17 cellular contexts compared by ENCODE assay signal in genomic region chr12:61810486-61810885, GRCh38.
"Had no signal": no experiment of that assay in that cellular context is flagged by ENCODE, and none has a peak within 500 bp of the region (broad histone marks: within the 10 kb centered on the region; RNA-seq: fewer than 3 reads in every experiment).

No MANE protein-coding gene starts in this region.

- H3K4me1 ChIP-seq: heart left ventricle, transverse colon had no signal

- H3K4me3 Mint-ChIP-seq: natural killer cell; neural crest cell; stimulated activated naive B cell treated with anti-CD40 and anti-IgM and Interleukin-4, amounts not matched to agents 10 μg/mL and 1 μg/mL and 100 μg/mL, for 72 hours; stimulated activated naive CD8-positive, alpha-beta T cell treated with anti-CD3 and anti-CD28 coated beads, Interleukin-15, amount 100 ng/mL, for 72 hours had no signal

- H3K9me3 ChIP-seq: thoracic aorta had no signal

- H3K27me3 ChIP-seq: dorsolateral prefrontal cortex, heart left ventricle, transverse colon had no signal

- H3K36me3 Mint-ChIP-seq: stimulated activated naive B cell treated with anti-CD40 and anti-IgM and Interleukin-4, amounts not matched to agents 10 μg/mL and 1 μg/mL and 100 μg/mL, for 72 hours had no signal

- H3K4me1 Mint-ChIP-seq: natural killer cell; neural crest cell; stimulated activated naive B cell treated with anti-CD40 and anti-IgM and Interleukin-4, amounts not matched to agents 10 μg/mL and 1 μg/mL and 100 μg/mL, for 72 hours; stimulated activated naive CD8-positive, alpha-beta T cell treated with anti-CD3 and anti-CD28 coated beads, Interleukin-15, amount 100 ng/mL, for 72 hours had no signal

- H3K4me3 ChIP-seq: dorsolateral prefrontal cortex, heart left ventricle, mucosa of descending colon, thoracic aorta, transverse colon had no signal

- H3K27ac Mint-ChIP-seq: natural killer cell; stimulated activated naive B cell treated with anti-CD40 and anti-IgM and Interleukin-4, amounts not matched to agents 10 μg/mL and 1 μg/mL and 100 μg/mL, for 72 hours; stimulated activated naive CD8-positive, alpha-beta T cell treated with anti-CD3 and anti-CD28 coated beads, Interleukin-15, amount 100 ng/mL, for 72 hours had no signal

- H3K27ac ChIP-seq: dorsolateral prefrontal cortex, heart left ventricle, thoracic aorta, transverse colon had no signal

- H3K36me3 ChIP-seq: heart left ventricle, thoracic aorta, transverse colon had no signal

- H3K27me3 Mint-ChIP-seq: stimulated activated naive B cell treated with anti-CD40 and anti-IgM and Interleukin-4, amounts not matched to agents 10 μg/mL and 1 μg/mL and 100 μg/mL, for 72 hours; stimulated activated naive CD8-positive, alpha-beta T cell treated with anti-CD3 and anti-CD28 coated beads, Interleukin-15, amount 100 ng/mL, for 72 hours had no signal

- DNase-seq: cortex of kidney; dorsolateral prefrontal cortex; effector CD8-positive, alpha-beta T cell; heart left ventricle; hippocampal formation; mammary epithelial cell; mucosa of descending colon; natural killer cell; posterior cingulate gyrus; stimulated activated CD4-positive, alpha-beta T cell treated with anti-CD3 and anti-CD28 coated beads, Interleukin-2, amount 100 ng/mL, for 24 hours; stimulated activated CD4-positive, alpha-beta T cell treated with anti-CD3 and anti-CD28 coated beads, Interleukin-4, amount 100 ng/mL, for 4 hours; stimulated activated naive B cell treated with anti-CD40 and anti-IgM and Interleukin-4, amounts not matched to agents 10 μg/mL and 1 μg/mL and 100 μg/mL, for 72 hours; stimulated activated naive CD8-positive, alpha-beta T cell treated with anti-CD3 and anti-CD28 coated beads, Interleukin-15, amount 100 ng/mL, for 72 hours; substantia nigra; transverse colon had no signal
